Comparison of ENCODE assay signal across 8 cellular contexts in the genomic region with DNA sequence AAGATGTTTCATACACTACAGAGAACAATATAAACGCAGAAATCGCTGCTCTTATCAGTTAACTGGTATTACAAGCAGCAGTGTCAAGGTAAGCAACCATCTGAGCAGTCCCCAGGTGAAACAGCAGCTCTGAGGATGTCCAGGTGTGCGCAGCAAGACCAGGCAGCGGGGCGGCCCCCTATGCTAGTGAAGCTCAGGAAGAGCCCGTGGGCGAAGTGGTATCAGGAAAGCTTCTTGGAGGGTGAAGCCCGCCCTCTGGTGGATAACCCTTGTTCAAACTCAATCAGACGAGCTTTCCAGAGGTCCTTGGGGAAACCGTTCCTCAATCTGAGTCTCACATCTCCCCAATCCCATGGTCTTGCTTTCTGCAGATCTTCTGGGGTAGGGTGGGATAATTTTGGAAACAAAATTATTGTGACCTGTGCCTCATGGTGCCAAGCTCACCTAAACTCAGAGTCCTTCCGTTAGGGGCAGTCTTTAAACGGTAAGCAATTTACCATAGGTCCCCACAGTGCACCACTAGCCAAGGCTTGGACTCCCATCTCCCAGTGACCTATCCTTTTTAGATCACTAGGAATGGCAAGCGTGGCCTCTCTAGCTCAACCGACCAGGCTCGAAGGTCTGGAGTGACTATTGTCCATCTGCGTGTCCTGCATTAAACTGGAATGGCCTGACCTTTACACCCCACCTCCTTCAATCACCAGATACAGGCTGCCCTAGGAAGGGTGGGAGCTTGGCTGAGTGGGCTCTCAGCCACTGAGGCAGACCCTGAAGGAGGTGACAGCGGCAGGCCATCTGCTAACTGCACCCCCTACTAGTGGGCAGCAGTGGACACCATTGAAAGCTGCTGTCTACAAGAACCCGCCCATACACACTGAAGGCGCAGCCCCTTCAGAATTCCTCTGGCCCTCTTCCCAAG. TPM values are rescaled to one million over a fixed set of nuclear protein-coding genes. Genes with fewer than 3 reads are reported as not detected.
A peak's percentile ranks its signal among the peaks of the same experiment; 100 is the strongest.
DNase-seq lines count a peak whose midpoint lies in the region; ATAC-seq, FAIRE-seq and TF ChIP-seq lines count a peak whose summit lies in the region.

No MANE protein-coding gene starts in this region.

- H3K4me3 ChIP-seq in ACC112 (ENCODE audit: low read depth, low read length) (no peak overlapping the region), GM12878 (no peak overlapping the region), iPS DF 6.9 (ENCODE audit: low read length) (no peak overlapping the region)

- H3K9me3 ChIP-seq in GM12878 (replicated peaks; ENCODE audit: control insufficient read depth, insufficient read depth, low read length) = no peaks in the 10 kb centered on the region
- no peaks in the 10 kb centered on the region for H3K9me3 ChIP-seq in iPS DF 6.9 (ENCODE audit: control insufficient read depth, insufficient read depth, low read length)

- in situ Hi-C loops in GM12878 (cut with MboI) = loop anchor here (5.0 kb wide), 1 partner anchor 38 kb away; no protein-coding TSS in a partner anchor

- TF ChIP-seq EP300 in GM12878 (IDR thresholded peaks at IDR 0.05; ENCODE audit: borderline replicate concordance in 1 of 2, control insufficient read depth in 1 of 2, low read depth in 2 of 2, low read length in 2 of 2) = no peak

- H3K27me3 ChIP-seq in ACC112 (ENCODE audit: insufficient read depth, low read length) (0 out of 2 replicates have a peak, but pooled peaks cover under 1% of the 10 kb centered on the region), GM12878 (replicated peaks in 1 of 2; ENCODE audit: control insufficient read depth in 2 of 2, insufficient read depth in 2 of 2, low read length in 1 of 2) (no peaks in the 10 kb centered on the region; a peak in 2 of 4 replicates), iPS DF 6.9 (ENCODE audit: control insufficient read depth, insufficient read depth, low read length) (no peaks in the 10 kb centered on the region; the same call in 1 of the 2 replicates)

- H3K27ac ChIP-seq in ACC112 (ENCODE audit: low read depth, low read length) = no peak overlapping the region
- H3K27ac ChIP-seq in GM12878 (ENCODE audit: control insufficient read depth, insufficient read depth) = no peak overlapping the region
- no peak overlapping the region for H3K27ac ChIP-seq in iPS DF 6.9 (ENCODE audit: low read length)

- H2AFZ ChIP-seq in ACC112 (ENCODE audit: low read length, unreplicated experiment) (peak overlapping the region; percentile 44), GM12878 (ENCODE audit: control insufficient read depth, low read depth, low read length) (no peak overlapping the region)

- no peak overlapping the region for H3K9ac ChIP-seq in GM12878 (ENCODE audit: control insufficient read depth, insufficient read depth, low read length)

- TF ChIP-seq POLR2A in GM12878 (IDR thresholded peaks at IDR 0.05; ENCODE audit: low read depth, low read length) = no peak

- no peaks in the 10 kb centered on the region for H3K36me3 ChIP-seq in ACC112 (ENCODE audit: insufficient read depth, low read length)
- H3K36me3 ChIP-seq in GM12878 (ENCODE audit: control insufficient read depth in 2 of 2, insufficient read depth in 2 of 2, low read length in 1 of 2) = no peaks in the 10 kb centered on the region
- H3K36me3 ChIP-seq in iPS DF 6.9 (ENCODE audit: control insufficient read depth, insufficient read depth, low read length) = no peaks in the 10 kb centered on the region

- FAIRE-seq in TTC549 (lab: Jason Lieb, UNC) (peak; percentile 36), GM12878 (lab: Jason Lieb, UNC) (peak; percentile 97)

- RAD21 ChIA-PET in GM12878 (lab: Charles Lee; ENCODE audit: unreplicated experiment) = interaction anchor here (0.8 to 5.4 kb wide), 20 partner anchors 9 to 272 kb away, joined by 3 to 110 read pairs (median 7); a partner anchor contains a TSS

- peak; percentile 86 for TF ChIP-seq RAD21 in GM12878 (IDR thresholded peaks at IDR 0.05; ENCODE audit: insufficient read depth, low read depth, low read length)

- no TSS peak for BruUV-seq in GM12878 (replicated peaks; lab: Mats Ljungman, UMichigan)

- DNase-seq in NCI-H2107 (lab: John Stamatoyannopoulos, UW) (peak; percentile 88), GM12878 (ENCODE audit: low read depth, low spot score) (no peak), iPS DF 6.9 (ENCODE audit: low read depth, low spot score) (peak; percentile 66), smooth muscle cell of the brain vasculature (ENCODE audit: low read depth, low spot score) (peak; percentile 51)

- 33% methylated on average over 19 of the region's 19 CpGs for WGBS in GM12878 (ENCODE audit: insufficient coverage, insufficient replicate concordance, low lambda C conversion rate, missing lambda C conversion rate)
- WGBS in iPS DF 6.9 (ENCODE audit: insufficient coverage, insufficient read length) = no CpG with 5 or more reads among the region's 19 CpGs

- H3K4me1 ChIP-seq in ACC112 (ENCODE audit: control insufficient read depth, insufficient read depth, low read length, unreplicated experiment) (no peaks in the 10 kb centered on the region), GM12878 (ENCODE audit: control insufficient read depth, insufficient read depth, low read length) (no peaks in the 10 kb centered on the region), iPS DF 6.9 (ENCODE audit: control insufficient read depth, insufficient read depth, low read length) (no peaks in the 10 kb centered on the region)

- peak; percentile 74 to 82 (median 76) for TF ChIP-seq CTCF in GM12878 (IDR thresholded peaks at IDR 0.05 in 2 of 3, conservative IDR thresholded peaks at IDR 0.05 in 1 of 3; ENCODE audit: control insufficient read depth in 2 of 3, extremely low read depth in 1 of 3, insufficient read depth in 1 of 3, low read depth in 3 of 3, low read length in 3 of 3)

- H3K4me2 ChIP-seq in GM12878 (ENCODE audit: control insufficient read depth, insufficient read depth) = no peak overlapping the region

- ATAC-seq in GM19324 (IDR thresholded peaks at IDR 0.05; ENCODE audit: low FRiP score, unreplicated experiment) = peak; percentile 51
- peak; percentile 95 for ATAC-seq in GM12878
- no peak for ATAC-seq in HG02763 (IDR thresholded peaks at IDR 0.05; ENCODE audit: unreplicated experiment)

- intact Hi-C loops in GM12878 (cut with micrococcal nuclease; ENCODE audit: unreplicated experiment) = loop anchor here (1.0 to 5.0 kb wide), 2 partner anchors 40 to 108 kb away; no protein-coding TSS in a partner anchor

- CTCF ChIA-PET in GM12878 (lab: Yijun Ruan, JAX) = interaction anchor here (0.6 to 8.7 kb wide), 41 partner anchors 10 to 290 kb away, joined by 3 to 235 read pairs (median 4); a partner anchor contains a TSS

- no peaks in the 10 kb centered on the region for H4K20me1 ChIP-seq in GM12878 (ENCODE audit: control insufficient read depth, insufficient read depth)

- SMC1A ChIA-PET in GM12878 (lab: Charles Lee; ENCODE audit: uncharacterized antibody, unreplicated experiment) = interaction anchor here (0.8 to 7.9 kb wide), 27 partner anchors 9 to 776 kb away, joined by 3 to 131 read pairs (median 4); a partner anchor contains a TSS

- POLR2A ChIA-PET in GM12878 (lab: Charles Lee) = interaction anchor here (0.5 to 1.1 kb wide), 6 partner anchors 17 to 191 kb away, joined by 3 to 4 read pairs (median 3); no protein-coding TSS in a partner anchor

- H3K79me2 ChIP-seq in ACC112 (ENCODE audit: control insufficient read depth, insufficient read depth, low read length, unreplicated experiment) (no peaks in the 10 kb centered on the region), GM12878 (ENCODE audit: control insufficient read depth, insufficient read depth, low read length) (no peaks in the 10 kb centered on the region)

RNA-seq across cellular contexts. Expression of a gene that starts 13.6 kb away (rescaled TPM):
- not detected in 2 replicates for total RNA-seq in GM12878 (2013; cell fraction: nucleolus; rRNA removed)
- total RNA-seq in GM12878 (2014; rRNA removed) = 0.06 TPM in 1 of 2 replicates, not detected in the other
- not detected in 2 replicates for total RNA-seq in GM12878 (2014; rRNA removed; fragmentation: Illumina TruSeq; extraction: Trizol)
- not detected in 2 replicates for total RNA-seq in GM12878 (2021)
- polyA plus RNA-seq in GM12878 (2011; ENCODE audit: low read depth) = not detected
- polyA plus RNA-seq in GM12878 (2011; rRNA removed) = not detected in 2 replicates
- not detected in 2 replicates for polyA plus RNA-seq in GM12878 (2011; cell fraction: cytosol; rRNA removed)
- polyA plus RNA-seq in GM12878 (2011; cell fraction: nucleus; rRNA removed) = not detected in 2 replicates
- polyA plus RNA-seq in GM12878 (2012) = not detected in 2 replicates
- not detected in 2 replicates for polyA plus RNA-seq in GM12878 (2014; fragmentation: Illumina TruSeq; extraction: Trizol)
- polyA plus RNA-seq in GM12878 (2014; fragmentation: Nextera tagmentation; extraction: Ambion mirVana) = not detected
- not detected in 2 replicates for polyA plus RNA-seq in GM12878 (2014; rRNA removed)
- not detected for polyA plus RNA-seq in GM12878 (2016; fragmentation: Nextera tagmentation; extraction: Ambion mirVana)
- polyA minus RNA-seq in GM12878 (2011; rRNA and poly(A)+ RNA removed) = not detected in 2 replicates
- not detected in 2 replicates for polyA minus RNA-seq in GM12878 (2011; cell fraction: cytosol; rRNA and poly(A)+ RNA removed)
- polyA minus RNA-seq in GM12878 (2011; cell fraction: nucleus; rRNA and poly(A)+ RNA removed) = not detected in 2 replicates

RNA-seq across cellular contexts. Expression of a gene that starts 23.5 kb away (rescaled TPM):
- total RNA-seq in GM12878 (2013; cell fraction: nucleolus; rRNA removed) = not detected in 2 replicates
- total RNA-seq in GM12878 (2014; rRNA removed) (not detected in 2 replicates), GM12878 (2014; rRNA removed; fragmentation: Illumina TruSeq; extraction: Trizol) (not detected in 2 replicates), GM12878 (2021) (not detected in 2 replicates)
- not detected for polyA plus RNA-seq in GM12878 (2011; ENCODE audit: low read depth)
- polyA plus RNA-seq in GM12878 (2011; rRNA removed) (not detected in 2 replicates), GM12878 (2014; fragmentation: Illumina TruSeq; extraction: Trizol) (not detected in 2 replicates), GM12878 (2014; fragmentation: Nextera tagmentation; extraction: Ambion mirVana) (not detected), GM12878 (2014; rRNA removed) (not detected in 2 replicates), GM12878 (2016; fragmentation: Nextera tagmentation; extraction: Ambion mirVana) (not detected)
- not detected in 2 replicates for polyA plus RNA-seq in GM12878 (2011; cell fraction: cytosol; rRNA removed)
- polyA plus RNA-seq in GM12878 (2011; cell fraction: nucleus; rRNA removed) = not detected in 2 replicates
- not detected in 2 replicates for polyA plus RNA-seq in GM12878 (2012)
- polyA minus RNA-seq in GM12878 (2011; rRNA and poly(A)+ RNA removed) = not detected in 2 replicates
- polyA minus RNA-seq in GM12878 (2011; cell fraction: cytosol; rRNA and poly(A)+ RNA removed) = not detected in 2 replicates
- polyA minus RNA-seq in GM12878 (2011; cell fraction: nucleus; rRNA and poly(A)+ RNA removed) = not detected in 2 replicates

RNA-seq across cellular contexts. Expression of a gene that starts 24.4 kb away (rescaled TPM):
- total RNA-seq in GM12878 (2013; cell fraction: nucleolus; rRNA removed) = 9.2 and 9.3 TPM in 2 replicates
- total RNA-seq in GM12878 (2014; rRNA removed) (87.5 and 105 TPM in 2 replicates), GM12878 (2014; rRNA removed; fragmentation: Illumina TruSeq; extraction: Trizol) (20.8 and 22.8 TPM in 2 replicates), GM12878 (2021) (59.2 and 60.2 TPM in 2 replicates)
- 15.7 TPM for polyA plus RNA-seq in GM12878 (2011; ENCODE audit: low read depth)
- polyA plus RNA-seq in GM12878 (2011; rRNA removed) (20.8 and 41.9 TPM in 2 replicates), GM12878 (2014; fragmentation: Illumina TruSeq; extraction: Trizol) (2.8 and 15.1 TPM in 2 replicates), GM12878 (2014; fragmentation: Nextera tagmentation; extraction: Ambion mirVana) (10 to 100 TPM in 1 of 2 experiments, 1 to 10 TPM in 1; 7.7 to 20.1 TPM), GM12878 (2014; rRNA removed) (133 and 156 TPM in 2 replicates), GM12878 (2016; fragmentation: Nextera tagmentation; extraction: Ambion mirVana) (100 to 1,000 TPM; 103 to 110 TPM)
- 89.6 and 123 TPM in 2 replicates for polyA plus RNA-seq in GM12878 (2011; cell fraction: cytosol; rRNA removed)
- polyA plus RNA-seq in GM12878 (2011; cell fraction: nucleus; rRNA removed) = 41.7 and 67.0 TPM in 2 replicates
- 34.7 and 40.0 TPM in 2 replicates for polyA plus RNA-seq in GM12878 (2012)
- polyA minus RNA-seq in GM12878 (2011; rRNA and poly(A)+ RNA removed) = 6.9 and 10.7 TPM in 2 replicates
- polyA minus RNA-seq in GM12878 (2011; cell fraction: cytosol; rRNA and poly(A)+ RNA removed) = 13.8 and 16.5 TPM in 2 replicates
- polyA minus RNA-seq in GM12878 (2011; cell fraction: nucleus; rRNA and poly(A)+ RNA removed) = 10.9 and 20.2 TPM in 2 replicates

RNA-seq across cellular contexts. Expression of a gene that starts 26.3 kb away (rescaled TPM):
- not detected in 2 replicates for total RNA-seq in GM12878 (2013; cell fraction: nucleolus; rRNA removed)
- total RNA-seq in GM12878 (2014; rRNA removed) (0.23 TPM in 1 of 2 replicates, not detected in the other), GM12878 (2014; rRNA removed; fragmentation: Illumina TruSeq; extraction: Trizol) (not detected in 2 replicates), GM12878 (2021) (not detected in 2 replicates)
- 2.1 TPM for polyA plus RNA-seq in GM12878 (2011; ENCODE audit: low read depth)
- polyA plus RNA-seq in GM12878 (2011; rRNA removed) (not detected in 2 replicates), GM12878 (2014; fragmentation: Illumina TruSeq; extraction: Trizol) (not detected in 2 replicates), GM12878 (2014; fragmentation: Nextera tagmentation; extraction: Ambion mirVana) (under 1 TPM in 1 of 2 experiments, not detected in 1; 0.16 TPM), GM12878 (2014; rRNA removed) (not detected in 2 replicates), GM12878 (2016; fragmentation: Nextera tagmentation; extraction: Ambion mirVana) (1 to 10 TPM in 1 of 2 experiments, under 1 TPM in 1; 0.96 to 1.7 TPM)
- polyA plus RNA-seq in GM12878 (2011; cell fraction: cytosol; rRNA removed) = not detected in 2 replicates
- not detected in 2 replicates for polyA plus RNA-seq in GM12878 (2011; cell fraction: nucleus; rRNA removed)
- polyA plus RNA-seq in GM12878 (2012) = 0.45 and 0.91 TPM in 2 replicates
- polyA minus RNA-seq in GM12878 (2011; rRNA and poly(A)+ RNA removed) = not detected in 2 replicates
- polyA minus RNA-seq in GM12878 (2011; cell fraction: cytosol; rRNA and poly(A)+ RNA removed) = not detected in 2 replicates
- not detected in 2 replicates for polyA minus RNA-seq in GM12878 (2011; cell fraction: nucleus; rRNA and poly(A)+ RNA removed)

RNA-seq across cellular contexts. Expression of a gene that starts 32.0 kb away (rescaled TPM):
- total RNA-seq in GM12878 (2013; cell fraction: nucleolus; rRNA removed) = 4.2 and 5.6 TPM in 2 replicates
- total RNA-seq in GM12878 (2014; rRNA removed) (0.87 and 1.2 TPM in 2 replicates), GM12878 (2014; rRNA removed; fragmentation: Illumina TruSeq; extraction: Trizol) (0.37 and 0.40 TPM in 2 replicates), GM12878 (2021) (1.1 TPM in 2 replicates)
- 1.2 TPM for polyA plus RNA-seq in GM12878 (2011; ENCODE audit: low read depth)
- polyA plus RNA-seq in GM12878 (2011; rRNA removed) (0.90 and 1.1 TPM in 2 replicates), GM12878 (2014; fragmentation: Illumina TruSeq; extraction: Trizol) (0.11 and 0.82 TPM in 2 replicates), GM12878 (2014; fragmentation: Nextera tagmentation; extraction: Ambion mirVana) (under 1 TPM; 0.06 to 0.15 TPM), GM12878 (2014; rRNA removed) (1.2 and 1.5 TPM in 2 replicates), GM12878 (2016; fragmentation: Nextera tagmentation; extraction: Ambion mirVana) (under 1 TPM; 0.33 to 0.95 TPM)
- 1.5 and 1.7 TPM in 2 replicates for polyA plus RNA-seq in GM12878 (2011; cell fraction: cytosol; rRNA removed)
- polyA plus RNA-seq in GM12878 (2011; cell fraction: nucleus; rRNA removed) = 7.6 and 8.4 TPM in 2 replicates
- polyA plus RNA-seq in GM12878 (2012) = 1.8 and 2.6 TPM in 2 replicates
- polyA minus RNA-seq in GM12878 (2011; rRNA and poly(A)+ RNA removed) = 0.88 and 2.3 TPM in 2 replicates
- polyA minus RNA-seq in GM12878 (2011; cell fraction: cytosol; rRNA and poly(A)+ RNA removed) = not detected in 2 replicates
- polyA minus RNA-seq in GM12878 (2011; cell fraction: nucleus; rRNA and poly(A)+ RNA removed) = 2.3 and 2.7 TPM in 2 replicates
